In the genomic region with DNA sequence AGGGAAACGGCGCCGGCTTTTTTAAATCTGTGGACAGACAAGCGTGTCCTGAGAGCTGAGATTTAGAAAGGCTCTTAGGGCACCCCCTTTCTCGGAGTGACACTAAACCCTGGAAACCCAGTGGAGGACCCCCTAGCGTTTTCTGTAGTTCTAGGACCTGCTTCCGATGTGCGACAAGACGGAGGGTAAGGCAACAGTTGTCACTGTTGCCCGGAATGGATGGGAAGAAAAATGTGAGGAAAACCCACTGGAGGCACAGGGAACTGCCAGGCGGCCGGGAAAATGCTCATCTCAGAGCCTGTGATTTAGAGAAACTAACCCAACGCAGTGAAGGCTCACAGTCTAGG, we compare ENCODE assay signal across 8 cellular contexts. TPM values are rescaled to one million over a fixed set of nuclear protein-coding genes. Genes with fewer than 3 reads are reported as not detected.
A peak's percentile ranks its signal among the peaks of the same experiment; 100 is the strongest.
DNase-seq lines count a peak whose midpoint lies in the region; ATAC-seq and TF ChIP-seq lines count a peak whose summit lies in the region.

No MANE protein-coding gene starts in this region.

- H3K27me3 ChIP-seq in Caco-2 (replicated peaks; ENCODE audit: control insufficient read depth, insufficient read depth, low read length) (no peaks in the 10 kb centered on the region), RWPE2 (ENCODE audit: insufficient read depth, poor library complexity, severe bottlenecking) (no peaks in the 10 kb centered on the region)

- H3K4me1 Mint-ChIP-seq in Caco-2 (ENCODE audit: low read depth, unreplicated experiment) = peaks cover 13% of the 10 kb centered on the region

- intact Hi-C loops in Caco-2 (cut with micrococcal nuclease; ENCODE audit: unreplicated experiment) = loop anchor here (1.0 to 5.0 kb wide), 6 partner anchors 10 to 160 kb away; a partner anchor contains a TSS

- H3K27me3 Mint-ChIP-seq in Caco-2 (ENCODE audit: insufficient read depth, unreplicated experiment) = no peaks in the 10 kb centered on the region

- H3K9me3 Mint-ChIP-seq in Caco-2 (ENCODE audit: unreplicated experiment) = no peaks in the 10 kb centered on the region

- H3K27ac ChIP-seq in RWPE2 (ENCODE audit: poor library complexity, severe bottlenecking) = peak overlapping the region; percentile 59

- POLR2A ChIA-PET in Caco-2 (lab: Charles Lee) = interaction anchor here (0.6 to 2.3 kb wide), 25 partner anchors 9 to 907 kb away, joined by 3 to 56 read pairs (median 6); a partner anchor contains a TSS

- DNase-seq in Caco-2 (no peak), RWPE2 (ENCODE audit: low spot score) (no peak), epithelial cell of proximal tubule (ENCODE audit: low read depth) (no peak), omental fat pad (ENCODE audit: low spot score) (no peak), GF-D8 (lab: John Stamatoyannopoulos, UW) (no peak), hypothalamus (lab: John Stamatoyannopoulos, UW) (no peak), NK-92 (lab: John Stamatoyannopoulos, UW; ENCODE audit: unreplicated experiment) (no peak)

- peaks cover 21% of the 10 kb centered on the region for H3K4me1 ChIP-seq in Caco-2
- peaks cover 44% of the 10 kb centered on the region for H3K4me1 ChIP-seq in RWPE2 (ENCODE audit: insufficient read depth, poor library complexity, severe bottlenecking)

- peak overlapping the region; percentile 90 for H3K27ac Mint-ChIP-seq in Caco-2 (ENCODE audit: unreplicated experiment)

- TF ChIP-seq CTCF in Caco-2 (IDR thresholded peaks at IDR 0.05; ENCODE audit: insufficient read depth in 1 of 2, low read depth in 1 of 2, low read length in 1 of 2, severe bottlenecking in 1 of 2, unreplicated experiment in 1 of 2) = peak in 1 of 2 experiments; percentile 66
- TF ChIP-seq CTCF in RWPE2 (IDR thresholded peaks at IDR 0.05; ENCODE audit: poor library complexity, severe bottlenecking) = peak; percentile 37
- TF ChIP-seq CTCF in epithelial cell of proximal tubule (conservative IDR thresholded peaks at IDR 0.05; ENCODE audit: low read depth, low read length) = peak; percentile 6
- no peak for TF ChIP-seq CTCF in omental fat pad (IDR thresholded peaks at IDR 0.05)

- ATAC-seq in HG02970 (IDR thresholded peaks at IDR 0.05; ENCODE audit: low FRiP score, unreplicated experiment) (peak; percentile 0), RWPE2 (ENCODE audit: low read depth) (peak; percentile 43), omental fat pad (ENCODE audit: low FRiP score) (peak; percentile 24)

- TSS peak; percentile 92 for BruUV-seq in Caco-2 (replicated peaks; lab: Mats Ljungman, UMichigan)

- H3K4me3 ChIP-seq in Caco-2 (ENCODE audit: low read depth, low read length) = peak overlapping the region; percentile 49
- peak overlapping the region; percentile 68 for H3K4me3 ChIP-seq in RWPE2 (ENCODE audit: severe bottlenecking)
- H3K4me3 ChIP-seq in epithelial cell of proximal tubule (ENCODE audit: low read depth, low read length) = peak overlapping the region; percentile 87

- no peaks in the 10 kb centered on the region for H3K9me3 ChIP-seq in Caco-2
- no peaks in the 10 kb centered on the region for H3K9me3 ChIP-seq in RWPE2 (ENCODE audit: severe bottlenecking)

- H3K4me3 Mint-ChIP-seq in Caco-2 (ENCODE audit: unreplicated experiment) = peak overlapping the region; percentile 85

- CTCF ChIA-PET in Caco-2 (lab: Charles Lee) = interaction anchor here (0.6 to 1.3 kb wide), 16 partner anchors 8 to 463 kb away, joined by 3 to 11 read pairs (median 4); a partner anchor contains a TSS

- H3K36me3 ChIP-seq in Caco-2 (ENCODE audit: control insufficient read depth, insufficient read depth, low read length) (peaks cover 18% of the 10 kb centered on the region), RWPE2 (ENCODE audit: low read depth) (peaks cover 82% of the 10 kb centered on the region)

- H3K36me3 Mint-ChIP-seq in Caco-2 (ENCODE audit: insufficient read depth, unreplicated experiment) = peaks cover 93% of the 10 kb centered on the region

RNA-seq across cellular contexts. Expression of a gene that starts 0.6 kb away (rescaled TPM):
- total RNA-seq in Caco-2 (2022) (181 and 186 TPM in 2 replicates), epithelial cell of proximal tubule (31.9 and 46.4 TPM in 2 replicates), omental fat pad (10 to 100 TPM; 33.4 to 46.4 (median 37.5) TPM)

RNA-seq across cellular contexts. Expression of a gene that starts 9.9 kb away (rescaled TPM):
- total RNA-seq in Caco-2 (2022) (170 and 171 TPM in 2 replicates), epithelial cell of proximal tubule (75.7 and 76.3 TPM in 2 replicates), omental fat pad (10 to 100 TPM; 33.1 to 71.1 (median 51.2) TPM)

RNA-seq across cellular contexts. Expression of a gene that starts 13.5 kb away (rescaled TPM):
- 0.16 and 0.18 TPM in 2 replicates for total RNA-seq in Caco-2 (2022)
- total RNA-seq in epithelial cell of proximal tubule = not detected in 2 replicates
- total RNA-seq in omental fat pad = under 1 TPM; 0.19 to 0.56 (median 0.36) TPM

RNA-seq across cellular contexts. Expression of a gene that starts 25.6 kb away (rescaled TPM):
- total RNA-seq in Caco-2 (2022) (202 and 228 TPM in 2 replicates), epithelial cell of proximal tubule (98.1 and 109 TPM in 2 replicates), omental fat pad (100 to 1,000 TPM; 165 to 410 (median 217) TPM)

RNA-seq across cellular contexts. Expression of a gene that starts 51.6 kb away (rescaled TPM):
- total RNA-seq in Caco-2 (2022) (230 TPM in 2 replicates), epithelial cell of proximal tubule (52.4 and 83.1 TPM in 2 replicates), omental fat pad (10 to 100 TPM; 44.7 to 63.5 (median 53.4) TPM)

Comparison
In these comparisons a context has a peak if more than half of its experiments do, and no peak if none do; other contexts are left out.
1. CTCF ChIP-seq: peak in RWPE2 (single experiment) and epithelial cell of proximal tubule (single experiment); none in omental fat pad (0 of 3).
2. Peak in every context shown above with its lines, with median percentiles within 50 percentile points of each other: H3K4me3 ChIP-seq and ATAC-seq.